9 cellular contexts compared by ENCODE assay signal in genomic region chr11:64060861-64061444, GRCh38. TPM values are rescaled to one million over a fixed set of nuclear protein-coding genes. Genes with fewer than 3 reads are reported as not detected.
DNase-seq lines count a peak whose midpoint lies in the region; ATAC-seq and TF ChIP-seq lines count a peak whose summit lies in the region.
"Had no signal": no experiment of that assay in that cellular context is flagged by ENCODE, and none has a peak within 500 bp of the region (broad histone marks: within the 10 kb centered on the region; RNA-seq: fewer than 3 reads in every experiment).

No MANE protein-coding gene starts in this region.

- H3K4me1 ChIP-seq in OCI-LY7 (ENCODE audit: insufficient read depth, low read length, poor library complexity, severe bottlenecking) (peaks cover 9% of the 10 kb centered on the region), hepatocyte (ENCODE audit: insufficient read depth) (peaks cover 6% of the 10 kb centered on the region), skeletal muscle tissue (ENCODE audit: control insufficient read depth in 3 of 3, insufficient read depth in 3 of 3, low read length in 3 of 3) (peaks cover 19 to 71% (median 45%) of the 10 kb centered on the region in 3 donors)

- H3K9me2 ChIP-seq in OCI-LY7 (ENCODE audit: insufficient read depth, low read length) (no peaks in the 10 kb centered on the region), hepatocyte (replicated peaks; ENCODE audit: insufficient read depth) (no peaks in the 10 kb centered on the region)

- CTCF ChIA-PET in OCI-LY7 (lab: Charles Lee; ENCODE audit: unreplicated experiment), result interaction anchor here (0.6 kb wide), 1 partner anchor 212 kb away, joined by 3 read pairs; no protein-coding TSS in a partner anchor

- H4K20me1 ChIP-seq in OCI-LY7 (ENCODE audit: insufficient read depth, low read length) (no peaks in the 10 kb centered on the region), hepatocyte (ENCODE audit: insufficient read depth, poor library complexity, severe bottlenecking) (no peaks in the 10 kb centered on the region)

- H3K27ac ChIP-seq in OCI-LY7 (ENCODE audit: low read depth, low read length, poor library complexity, severe bottlenecking), result no peak overlapping the region
- no peak overlapping the region for H3K27ac ChIP-seq in hepatocyte
- no peak overlapping the region for H3K27ac ChIP-seq in skeletal muscle tissue (ENCODE audit: low read depth, low read length)

- ATAC-seq in activated naive CD4-positive, alpha-beta T cell treated with anti-CD3 and anti-CD28 coated beads, Interleukin-2, amount 50 U/mL, for 72 hours, result peak; percentile 73 to 86

- peak overlapping the region; percentile 75 for H3K4me2 ChIP-seq in OCI-LY7 (ENCODE audit: low read length)
- peak overlapping the region; percentile 99 for H3K4me2 ChIP-seq in hepatocyte

- no peak overlapping the region for H3K27ac Mint-ChIP-seq in activated naive CD4-positive, alpha-beta T cell treated with anti-CD3 and anti-CD28 coated beads, Interleukin-2, amount 50 U/mL, for 72 hours

- 7% methylated on average over 41 of the region's 42 CpGs for WGBS in hepatocyte (ENCODE audit: low lambda C conversion rate, missing lambda C conversion rate)

- H3K9ac ChIP-seq in skeletal muscle tissue (ENCODE audit: low read depth in 1 of 3, low read length in 3 of 3), result peak overlapping the region in 1 of 3 donors; percentile 45

- H3K9me3 Mint-ChIP-seq in activated naive CD4-positive, alpha-beta T cell treated with anti-CD3 and anti-CD28 coated beads, Interleukin-2, amount 50 U/mL, for 72 hours, result no peaks in the 10 kb centered on the region

- no peaks in the 10 kb centered on the region for H3K9me3 ChIP-seq in OCI-LY7 (ENCODE audit: low read length)
- no peaks in the 10 kb centered on the region for H3K9me3 ChIP-seq in hepatocyte (ENCODE audit: low read depth)
- H3K9me3 ChIP-seq in skeletal muscle tissue (ENCODE audit: control insufficient read depth in 3 of 3, low read length in 3 of 3), result no peaks in the 10 kb centered on the region

- DNase-seq in NCI-H146 (lab: John Stamatoyannopoulos, UW) (peak; percentile 51), NCI-H146 treated with DMSO at 0.1 percent for 48 hours (lab: John Stamatoyannopoulos, UW; ENCODE audit: unreplicated experiment) (no peak), OCI-LY7 (ENCODE audit: low spot score) (peak; percentile 70), hepatocyte (ENCODE audit: low spot score) (peak; percentile 73), SW480 (ENCODE audit: low spot score) (no peak), UCSD-AML1 (lab: John Stamatoyannopoulos, UW; ENCODE audit: unreplicated experiment) (no peak)
- DNase-seq in activated naive CD4-positive, alpha-beta T cell treated with anti-CD3 and anti-CD28 coated beads, Interleukin-2, amount 50 U/mL, for 72 hours (ENCODE audit: low spot score in 2 of 2), result peak in 1 of 2 donors; percentile 74

- no peaks in the 10 kb centered on the region for H3K79me2 ChIP-seq in OCI-LY7 (ENCODE audit: insufficient read depth, low read depth, low read length)
- no peaks in the 10 kb centered on the region for H3K79me2 ChIP-seq in hepatocyte

- H3K4me3 ChIP-seq in OCI-LY7 (ENCODE audit: low read depth, low read length, poor library complexity, severe bottlenecking), result peak overlapping the region; percentile 54
- H3K4me3 ChIP-seq in hepatocyte, result peak overlapping the region; percentile 15
- H3K4me3 ChIP-seq in skeletal muscle tissue (ENCODE audit: low read length in 3 of 3), result peak overlapping the region in 2 of 3 donors; percentile 13 to 62

- peaks cover 7% of the 10 kb centered on the region for H3K27me3 ChIP-seq in hepatocyte
- peaks cover 0 to 4% (median 0%) of the 10 kb centered on the region in 3 donors for H3K27me3 ChIP-seq in skeletal muscle tissue (ENCODE audit: control insufficient read depth in 3 of 3, insufficient read depth in 3 of 3, low read length in 3 of 3)

- TF ChIP-seq CTCF in OCI-LY7 (conservative IDR thresholded peaks at IDR 0.05; ENCODE audit: low read length), result no peak
- TF ChIP-seq CTCF in hepatocyte (IDR thresholded peaks at IDR 0.05; ENCODE audit: poor library complexity), result no peak

- BruUV-seq in OCI-LY7 (replicated peaks; lab: Mats Ljungman, UMichigan), result no TSS peak

- intact Hi-C loops in OCI-LY7 (cut with micrococcal nuclease; ENCODE audit: unreplicated experiment), result no loop called here

- H3K36me3 Mint-ChIP-seq in activated naive CD4-positive, alpha-beta T cell treated with anti-CD3 and anti-CD28 coated beads, Interleukin-2, amount 50 U/mL, for 72 hours, result no peaks in the 10 kb centered on the region

- H3K36me3 ChIP-seq in OCI-LY7 (ENCODE audit: insufficient read depth, low read length) (no peaks in the 10 kb centered on the region), hepatocyte (replicated peaks; ENCODE audit: insufficient read depth, low read depth) (no peaks in the 10 kb centered on the region), skeletal muscle tissue (ENCODE audit: control insufficient read depth in 3 of 3, insufficient read depth in 3 of 3, low read length in 3 of 3) (peaks cover 0 to 4% (median 0%) of the 10 kb centered on the region in 3 donors)

- peak overlapping the region; percentile 93 for H2AFZ ChIP-seq in OCI-LY7 (ENCODE audit: low read length)
- peak overlapping the region; percentile 81 for H2AFZ ChIP-seq in hepatocyte

- POLR2A ChIA-PET in OCI-LY7 (lab: Charles Lee), result interaction anchor here (0.6 kb wide), 1 partner anchor 233 kb away, joined by 3 read pairs; no protein-coding TSS in a partner anchor

RNA-seq across cellular contexts. Expression of gene FLRT1, which starts 25.2 kb away (rescaled TPM):
- total RNA-seq in OCI-LY7 (2014; rRNA removed; shearing (Covaris generic)), result not detected in 2 replicates
- total RNA-seq in OCI-LY7 (2022), result 0.11 TPM in 1 of 2 replicates, not detected in the other
- not detected for total RNA-seq in activated naive CD4-positive, alpha-beta T cell treated with anti-CD3 and anti-CD28 coated beads, Interleukin-2, amount 50 U/mL, for 72 hours
- total RNA-seq in hepatocyte, result 0.43 and 0.84 TPM in 2 replicates
- polyA plus RNA-seq in hepatocyte, result 0.34 and 0.61 TPM in 2 replicates
- total RNA-seq in skeletal muscle tissue, result 0.52 TPM
- total RNA-seq: dermis microvascular lymphatic vessel endothelial cell had no signal

Comparison
In these comparisons a context has a peak if more than half of its experiments do, and no peak if none do; other contexts are left out.
1. DNase-seq: peak in NCI-H146 (single experiment), OCI-LY7 (single experiment) and hepatocyte (single experiment); none in NCI-H146 treated with DMSO at 0.1 percent for 48 hours (single experiment), SW480 (single experiment) and UCSD-AML1 (single experiment).
2. Peak in every context shown above with its lines, with median percentiles within 50 percentile points of each other: H3K4me3 ChIP-seq.